In genomic region chr2:80303825-80304521, GRCh38 we compare ENCODE assay signal across 9 cellular contexts. TPM values are rescaled to one million over a fixed set of nuclear protein-coding genes. Genes with fewer than 3 reads are reported as not detected.
DNase-seq lines count a peak whose midpoint lies in the region; ATAC-seq and TF ChIP-seq lines count a peak whose summit lies in the region.
"Had no signal": no experiment of that assay in that cellular context is flagged by ENCODE, and none has a peak within 500 bp of the region (broad histone marks: within the 10 kb centered on the region; RNA-seq: fewer than 3 reads in every experiment).

No MANE protein-coding gene starts in this region.

- TF ChIP-seq POLR2A in vagina (IDR thresholded peaks at IDR 0.05) = no peak

- TF ChIP-seq CTCF in cardiac muscle cell (IDR thresholded peaks at IDR 0.05; ENCODE audit: low read depth, low read length) (no peak), endodermal cell (conservative IDR thresholded peaks at IDR 0.05) (no peak), mesothelial cell of epicardium (IDR thresholded peaks at IDR 0.05; ENCODE audit: unreplicated experiment) (no peak), vagina (IDR thresholded peaks at IDR 0.05) (no peak)

- H3K4me3 ChIP-seq in cardiac muscle cell (peak overlapping the region; percentile 58), endodermal cell (ENCODE audit: low read length) (peak overlapping the region; percentile 82), vagina (peak overlapping the region; percentile 20 to 29)

- H3K27me3 ChIP-seq in cardiac muscle cell = peaks cover 13% of the 10 kb centered on the region
- H3K27me3 ChIP-seq in endodermal cell (ENCODE audit: control insufficient read depth, insufficient read depth, low read length, poor library complexity, severe bottlenecking) = peaks cover 62% of the 10 kb centered on the region
- no peaks in the 10 kb centered on the region for H3K27me3 ChIP-seq in vagina

- peaks cover 50% of the 10 kb centered on the region for H3K4me1 Mint-ChIP-seq in endodermal cell
- H3K4me1 Mint-ChIP-seq in mesothelial cell of epicardium = peaks cover 47% of the 10 kb centered on the region

- H3K36me3 Mint-ChIP-seq in endodermal cell (ENCODE audit: low read depth) (no peaks in the 10 kb centered on the region), mesothelial cell of epicardium (no peaks in the 10 kb centered on the region)

- H3K4me3 Mint-ChIP-seq in endodermal cell (peak overlapping the region; percentile 66), mesothelial cell of epicardium (peak overlapping the region; percentile 83)

- H3K27ac ChIP-seq in cardiac muscle cell (no peak overlapping the region), endodermal cell (ENCODE audit: low read depth, low read length) (peak overlapping the region; percentile 82), vagina (no peak overlapping the region)

- no peak for ATAC-seq in Right ventricle myocardium inferior
- no peak for ATAC-seq in HG03460 (IDR thresholded peaks at IDR 0.05; ENCODE audit: unreplicated experiment)

- H3K36me3 ChIP-seq in cardiac muscle cell (no peaks in the 10 kb centered on the region), endodermal cell (ENCODE audit: control insufficient read depth, insufficient read depth, low read length) (no peaks in the 10 kb centered on the region), vagina (no peaks in the 10 kb centered on the region)

- peaks cover 86% of the 10 kb centered on the region for H3K27me3 Mint-ChIP-seq in endodermal cell (ENCODE audit: insufficient read depth)
- peaks cover 89% of the 10 kb centered on the region for H3K27me3 Mint-ChIP-seq in mesothelial cell of epicardium (ENCODE audit: low read depth)

- no peaks in the 10 kb centered on the region for H3K9me3 ChIP-seq in cardiac muscle cell (ENCODE audit: low read depth)
- no peaks in the 10 kb centered on the region for H3K9me3 ChIP-seq in endodermal cell (ENCODE audit: control insufficient read depth, low read length)
- H3K9me3 ChIP-seq in vagina = no peaks in the 10 kb centered on the region

- H3K27ac Mint-ChIP-seq in endodermal cell (no peak overlapping the region), mesothelial cell of epicardium (peak overlapping the region; percentile 54)

- no peaks in the 10 kb centered on the region for H3K9me3 Mint-ChIP-seq in endodermal cell
- H3K9me3 Mint-ChIP-seq in mesothelial cell of epicardium = no peaks in the 10 kb centered on the region

- H3K4me1 ChIP-seq in cardiac muscle cell (ENCODE audit: low read depth) (peaks cover 18% of the 10 kb centered on the region), endodermal cell (ENCODE audit: control insufficient read depth, insufficient read depth, low read length) (no peaks in the 10 kb centered on the region), vagina (no peaks in the 10 kb centered on the region)

- WGBS in endodermal cell (ENCODE audit: insufficient coverage in 1 of 2, insufficient read length in 1 of 2), 2 experiments = 0 to 1% methylated on average over 5 to 32 of the region's 34 CpGs

- intact Hi-C loops in Right ventricle myocardium inferior (cut with DNase I) = no loop called here
- intact Hi-C loops in vagina (cut with DNase I) = no loop called here

- peak overlapping the region; percentile 28 for H3K9ac ChIP-seq in endodermal cell (ENCODE audit: extremely low read depth, low read length, poor library complexity, severe bottlenecking)

- DNase-seq in cardiac muscle cell (ENCODE audit: low read depth in 1 of 2, low spot score in 1 of 2) (peak in 1 of 2 donors; percentile 65), Right ventricle myocardium inferior (ENCODE audit: missing footprints) (no peak), endodermal cell (peak; percentile 83), mesothelial cell of epicardium (ENCODE audit: low spot score in 2 of 2, unreplicated experiment in 2 of 2) (peak in 1 of 2 experiments; percentile 69), vagina (ENCODE audit: extremely low spot score in 2 of 2) (no peak), SHP77 treated with DMSO at 0.1 percent for 48 hours (lab: John Stamatoyannopoulos, UW) (no peak), NCI-H1417 treated with DMSO at 0.1 percent for 48 hours (lab: John Stamatoyannopoulos, UW) (no peak)
- DNase-seq: NCI-H187 had no signal

RNA-seq across cellular contexts. Expression of gene LRRTM1, which starts 0.6 kb away (rescaled TPM):
- total RNA-seq in cardiac muscle cell (17.4 and 18.0 TPM in 2 replicates), Right ventricle myocardium inferior (0.68 TPM), endodermal cell (10 to 100 TPM in 1 of 2 donors, 1 to 10 TPM in 1; 3.3 to 11.3 TPM), mesothelial cell of epicardium (23.7 to 27.8 TPM (median 24.0 TPM) in 3 replicates), vagina (0.98 TPM)
- polyA plus RNA-seq in cardiac muscle cell = 7.7 and 12.6 TPM in 2 replicates
- polyA plus RNA-seq in endodermal cell (2013, experiment 1 of 2) = 2.0 TPM
- 1.5 TPM for polyA plus RNA-seq in endodermal cell (2013, experiment 2 of 2)

Comparison
In these comparisons a context has a peak if more than half of its experiments do, and no peak if none do; other contexts are left out.
1. H3K4me3 ChIP-seq: peak in every context shown above with its lines; median percentile 82 in endodermal cell; 58 in cardiac muscle cell; 24 in vagina.